In genomic region chr5:73702534-73702933, GRCh38 we compare ENCODE assay signal across 22 cellular contexts.
"Had no signal": no experiment of that assay in that cellular context is flagged by ENCODE, and none has a peak within 500 bp of the region (broad histone marks: within the 10 kb centered on the region; RNA-seq: fewer than 3 reads in every experiment).

No MANE protein-coding gene starts in this region.

- ATAC-seq: effector memory CD8-positive, alpha-beta T cell; gastroesophageal sphincter; heart left ventricle; left cardiac atrium; left lung; left ventricle myocardium superior; lower lobe of right lung; mucosa of descending colon; naive thymus-derived CD8-positive, alpha-beta T cell had no signal

- H3K27me3 ChIP-seq: colonic mucosa, esophagus squamous epithelium, gastroesophageal sphincter, left lung had no signal

- H3K9me3 ChIP-seq: colonic mucosa, esophagus squamous epithelium, gastroesophageal sphincter, heart left ventricle, left lung, lower lobe of right lung, mucosa of descending colon had no signal

- H3K4me3 ChIP-seq: colonic mucosa, esophagus squamous epithelium, gastroesophageal sphincter, heart left ventricle, hepatocyte, left lung, lower lobe of right lung, mucosa of descending colon had no signal

- H3K79me2 ChIP-seq: hepatocyte had no signal

- H3K4me2 ChIP-seq: hepatocyte had no signal

- H2AFZ ChIP-seq: hepatocyte had no signal

- H3K27ac ChIP-seq: colonic mucosa, esophagus squamous epithelium, gastroesophageal sphincter, heart left ventricle, hepatocyte, left lung, lower lobe of right lung had no signal

- DNase-seq: colonic mucosa; cortex of kidney; effector CD8-positive, alpha-beta T cell; effector memory CD8-positive, alpha-beta T cell; endodermal cell; erythroblast; esophagus squamous epithelium; foreskin fibroblast; heart left ventricle; hypothalamus; immature natural killer cell; islet precursor cell; left cardiac atrium; left lung; left ventricle myocardium superior; lower lobe of right lung; mesenchymal stem cell; mucosa of descending colon; naive B cell; naive thymus-derived CD8-positive, alpha-beta T cell had no signal

- H3K36me3 ChIP-seq: colonic mucosa, esophagus squamous epithelium, gastroesophageal sphincter, heart left ventricle, left lung, lower lobe of right lung had no signal

- H3K4me1 ChIP-seq: colonic mucosa, gastroesophageal sphincter, heart left ventricle, left lung, lower lobe of right lung had no signal
